In genomic region chr18:46915800-46916550, GRCh38 we compare ENCODE assay signal across 8 cellular contexts. TPM values are rescaled to one million over a fixed set of nuclear protein-coding genes. Genes with fewer than 3 reads are reported as not detected.
A peak's percentile ranks its signal among the peaks of the same experiment; 100 is the strongest.
DNase-seq lines count a peak whose midpoint lies in the region; ATAC-seq, FAIRE-seq and TF ChIP-seq lines count a peak whose summit lies in the region.

No MANE protein-coding gene starts in this region.

- H3K36me3 ChIP-seq in ACC112 (ENCODE audit: insufficient read depth, low read length), result no peaks in the 10 kb centered on the region
- H3K36me3 ChIP-seq in HEK293 (ENCODE audit: control insufficient read depth in 2 of 2, insufficient read depth in 1 of 2, low read length in 2 of 2), result no peaks in the 10 kb centered on the region; a peak in 1 of 3 replicates
- no peaks in the 10 kb centered on the region for H3K36me3 ChIP-seq in GM12878 (ENCODE audit: control insufficient read depth in 2 of 2, insufficient read depth in 2 of 2, low read length in 1 of 2)
- H3K36me3 ChIP-seq in mesodermal cell (ENCODE audit: control insufficient read depth, insufficient read depth, low read length), result no peaks in the 10 kb centered on the region

- ATAC-seq in GM12878 (no peak), HG03097 (IDR thresholded peaks at IDR 0.05; ENCODE audit: low FRiP score, unreplicated experiment) (no peak), HG02763 (IDR thresholded peaks at IDR 0.05; ENCODE audit: unreplicated experiment) (no peak)

- no peak for DNase-seq in GM12878 (ENCODE audit: low read depth, low spot score)
- DNase-seq in stimulated activated CD4-positive, alpha-beta T cell treated with anti-CD3 and anti-CD28 coated beads, Interleukin-4, amount 100 ng/mL, for 1 hour, result no peak
- no peak for DNase-seq in effector CD4-positive, alpha-beta T cell

- H2AFZ ChIP-seq in ACC112 (ENCODE audit: low read length, unreplicated experiment), result peak overlapping the region; percentile 98
- peak overlapping the region; percentile 76 for H2AFZ ChIP-seq in GM12878 (ENCODE audit: control insufficient read depth, low read depth, low read length)

- TF ChIP-seq EP300 in GM12878 (IDR thresholded peaks at IDR 0.05; ENCODE audit: borderline replicate concordance in 1 of 2, control insufficient read depth in 1 of 2, low read depth in 2 of 2, low read length in 2 of 2), result no peak

- CTCF ChIA-PET in HEK293 (lab: Yijun Ruan, JAX), result no interaction called here
- CTCF ChIA-PET in GM12878 (lab: Yijun Ruan, JAX), result interaction anchor here (0.6 to 1.6 kb wide), 7 partner anchors 13 to 1248 kb away, joined by 3 to 8 read pairs (median 4); no protein-coding TSS in a partner anchor

- peak overlapping the region; percentile 94 for H3K4me3 ChIP-seq in ACC112 (ENCODE audit: low read depth, low read length)
- peak overlapping the region; percentile 59 for H3K4me3 ChIP-seq in HEK293 (ENCODE audit: low read depth, low read length)
- H3K4me3 ChIP-seq in GM12878, result peak overlapping the region; percentile 94
- H3K4me3 ChIP-seq in mesodermal cell (ENCODE audit: extremely low read depth, insufficient read depth, low read length, poor library complexity, severe bottlenecking), result peak overlapping the region; percentile 54

- POLR2A ChIA-PET in HEK293 (lab: Yijun Ruan, JAX) (interaction anchor here (0.6 to 1.6 kb wide), 2 partner anchors 19 to 26 kb away, joined by 3 to 4 read pairs; no protein-coding TSS in a partner anchor), GM12878 (lab: Charles Lee) (interaction anchor here (0.7 kb wide), 3 partner anchors 198 to 757 kb away, joined by 3 to 6 read pairs (median 4); no protein-coding TSS in a partner anchor)

- H3K27ac ChIP-seq in ACC112 (ENCODE audit: low read depth, low read length) (0 out of 2 replicates have a peak overlapping the region, but pooled peaks have one; percentile 23), HEK293 (ENCODE audit: extremely low read depth, low read depth, low read length) (peak overlapping the region; percentile 66; the same call in 1 of the 2 replicates), GM12878 (ENCODE audit: control insufficient read depth, insufficient read depth) (peak overlapping the region; percentile 82), mesodermal cell (ENCODE audit: low read depth, low read length, severe bottlenecking) (no peak overlapping the region)

- H3K9ac ChIP-seq in GM12878 (ENCODE audit: control insufficient read depth, insufficient read depth, low read length), result peak overlapping the region; percentile 90; the same call in 1 of the 2 replicates

- BruUV-seq in GM12878 (replicated peaks; lab: Mats Ljungman, UMichigan), result no TSS peak

- intact Hi-C loops in GM12878 (cut with micrococcal nuclease; ENCODE audit: unreplicated experiment), result loop anchor here (10.0 kb wide), 2 partner anchors 249 to 261 kb away; partner anchors contain the start of gene LOXHD1

- peaks cover 58% of the 10 kb centered on the region for H3K79me2 ChIP-seq in ACC112 (ENCODE audit: control insufficient read depth, insufficient read depth, low read length, unreplicated experiment)
- peaks cover 48% of the 10 kb centered on the region for H3K79me2 ChIP-seq in GM12878 (ENCODE audit: control insufficient read depth, insufficient read depth, low read length)

- peak; percentile 56 for FAIRE-seq in GM12878 (lab: Jason Lieb, UNC)

- 87% methylated on average over 12 of the region's 12 CpGs for WGBS in GM12878 (ENCODE audit: insufficient coverage, insufficient replicate concordance, low lambda C conversion rate, missing lambda C conversion rate)
- WGBS in mesodermal cell (ENCODE audit: insufficient coverage in 2 of 2), 2 experiments, result 25 to 40% methylated on average over 4 to 5 of the region's 12 CpGs

- no peak for TF ChIP-seq POLR2A in GM12878 (IDR thresholded peaks at IDR 0.05; ENCODE audit: low read depth, low read length)

- RAD21 ChIA-PET in GM12878 (lab: Charles Lee; ENCODE audit: unreplicated experiment), result interaction anchor here (0.6 to 2.0 kb wide), 8 partner anchors 11 to 128 kb away, joined by 3 to 13 read pairs (median 5); no protein-coding TSS in a partner anchor

- peak overlapping the region; percentile 92 for H3K4me2 ChIP-seq in GM12878 (ENCODE audit: control insufficient read depth, insufficient read depth)

- TF ChIP-seq CTCF in HEK293 (tag by site-specific recombination; IDR thresholded peaks at IDR 0.05) (no peak), GM12878 (IDR thresholded peaks at IDR 0.05 in 2 of 3, conservative IDR thresholded peaks at IDR 0.05 in 1 of 3; ENCODE audit: control insufficient read depth in 2 of 3, extremely low read depth in 1 of 3, insufficient read depth in 1 of 3, low read depth in 3 of 3, low read length in 3 of 3) (no peak)

- SMC1A ChIA-PET in GM12878 (lab: Charles Lee; ENCODE audit: uncharacterized antibody, unreplicated experiment), result interaction anchor here (0.6 to 1.2 kb wide), 5 partner anchors 23 to 143 kb away, joined by 3 to 7 read pairs (median 3); no protein-coding TSS in a partner anchor

- H3K27me3 ChIP-seq in ACC112 (ENCODE audit: insufficient read depth, low read length), result no peaks in the 10 kb centered on the region
- no peaks in the 10 kb centered on the region for H3K27me3 ChIP-seq in GM12878 (replicated peaks in 1 of 2; ENCODE audit: control insufficient read depth in 2 of 2, insufficient read depth in 2 of 2, low read length in 1 of 2)

- no peak for TF ChIP-seq RAD21 in GM12878 (IDR thresholded peaks at IDR 0.05; ENCODE audit: insufficient read depth, low read depth, low read length)

- H3K9me3 ChIP-seq in HEK293 (ENCODE audit: control insufficient read depth, insufficient read depth, low read depth, low read length) (no peaks in the 10 kb centered on the region), GM12878 (replicated peaks; ENCODE audit: control insufficient read depth, insufficient read depth, low read length) (no peaks in the 10 kb centered on the region), mesodermal cell (ENCODE audit: control insufficient read depth, low read length) (no peaks in the 10 kb centered on the region)

- in situ Hi-C loops in GM12878 (cut with MboI), result no loop called here

- H4K20me1 ChIP-seq in GM12878 (ENCODE audit: control insufficient read depth, insufficient read depth), result no peaks in the 10 kb centered on the region

- H3K4me1 ChIP-seq in ACC112 (ENCODE audit: control insufficient read depth, insufficient read depth, low read length, unreplicated experiment) (peaks cover 20% of the 10 kb centered on the region), HEK293 (ENCODE audit: control insufficient read depth, insufficient read depth, low read length) (peaks cover 23% of the 10 kb centered on the region), GM12878 (ENCODE audit: control insufficient read depth, insufficient read depth, low read length) (no peaks in the 10 kb centered on the region; the same call in 1 of the 2 replicates), mesodermal cell (ENCODE audit: control insufficient read depth, insufficient read depth, low read length, poor library complexity, severe bottlenecking) (peaks cover 9% of the 10 kb centered on the region)

TF ChIP-seq in HEK293, 187 proteins besides CTCF, POLR2A, EP300 and RAD21 (continues in another document):
- TF ChIP-seq ZNF140 (tag by site-specific recombination; IDR thresholded peaks at IDR 0.05) (no peak), ZNF24 (tag by site-specific recombination; IDR thresholded peaks at IDR 0.05) (no peak), ZNF10 (tag by site-specific recombination; IDR thresholded peaks at IDR 0.05) (no peak), ZNF664 (tag by site-specific recombination; IDR thresholded peaks at IDR 0.05) (no peak)

RNA-seq across cellular contexts. Expression of gene PIAS2, which starts 1.3 kb away (rescaled TPM):
- total RNA-seq in GM12878 (2013; cell fraction: nucleolus; rRNA removed), result 141 and 148 TPM in 2 replicates
- total RNA-seq in GM12878 (2014; rRNA removed) (20.7 and 26.4 TPM in 2 replicates), GM12878 (2014; rRNA removed; fragmentation: Illumina TruSeq; extraction: Trizol) (24.2 and 25.9 TPM in 2 replicates), GM12878 (2021) (25.2 and 32.2 TPM in 2 replicates)
- 9.0 TPM for polyA plus RNA-seq in GM12878 (2011; ENCODE audit: low read depth)
- polyA plus RNA-seq in GM12878 (2011; rRNA removed) (13.0 and 18.7 TPM in 2 replicates), GM12878 (2014; fragmentation: Illumina TruSeq; extraction: Trizol) (27.9 and 32.2 TPM in 2 replicates), GM12878 (2014; fragmentation: Nextera tagmentation; extraction: Ambion mirVana) (1 to 10 TPM; 4.0 to 7.2 TPM), GM12878 (2014; rRNA removed) (10.6 and 13.6 TPM in 2 replicates), GM12878 (2016; fragmentation: Nextera tagmentation; extraction: Ambion mirVana) (10 to 100 TPM; 29.2 to 31.8 TPM)
- polyA plus RNA-seq in GM12878 (2011; cell fraction: cytosol; rRNA removed), result 9.5 and 14.5 TPM in 2 replicates
- 26.2 and 26.8 TPM in 2 replicates for polyA plus RNA-seq in GM12878 (2011; cell fraction: nucleus; rRNA removed)
- 8.7 and 12.2 TPM in 2 replicates for polyA plus RNA-seq in GM12878 (2012)
- 16.0 and 17.7 TPM in 2 replicates for polyA minus RNA-seq in GM12878 (2011; rRNA and poly(A)+ RNA removed)
- polyA minus RNA-seq in GM12878 (2011; cell fraction: cytosol; rRNA and poly(A)+ RNA removed), result 4.3 and 10.1 TPM in 2 replicates
- polyA minus RNA-seq in GM12878 (2011; cell fraction: nucleus; rRNA and poly(A)+ RNA removed), result 36.9 and 57.9 TPM in 2 replicates
- polyA plus RNA-seq in mesodermal cell (2013, experiment 1 of 2), result 16.6 TPM
- polyA plus RNA-seq in mesodermal cell (2013, experiment 2 of 2), result 15.9 TPM

RNA-seq across cellular contexts. Expression of gene KATNAL2, which starts 1.4 kb away (rescaled TPM):
- total RNA-seq in GM12878 (2013; cell fraction: nucleolus; rRNA removed), result not detected in 2 replicates
- total RNA-seq in GM12878 (2014; rRNA removed) (1.7 and 1.8 TPM in 2 replicates), GM12878 (2014; rRNA removed; fragmentation: Illumina TruSeq; extraction: Trizol) (1.9 and 2.4 TPM in 2 replicates), GM12878 (2021) (1.9 and 2.1 TPM in 2 replicates)
- polyA plus RNA-seq in GM12878 (2011; ENCODE audit: low read depth), result 0.81 TPM
- polyA plus RNA-seq in GM12878 (2011; rRNA removed) (0.20 and 0.33 TPM in 2 replicates), GM12878 (2014; fragmentation: Illumina TruSeq; extraction: Trizol) (1.2 and 1.8 TPM in 2 replicates), GM12878 (2014; fragmentation: Nextera tagmentation; extraction: Ambion mirVana) (under 1 TPM; 0.53 to 0.95 TPM), GM12878 (2014; rRNA removed) (2.1 and 2.9 TPM in 2 replicates), GM12878 (2016; fragmentation: Nextera tagmentation; extraction: Ambion mirVana) (1 to 10 TPM; 1.7 to 1.9 TPM)
- 0.16 and 0.42 TPM in 2 replicates for polyA plus RNA-seq in GM12878 (2011; cell fraction: cytosol; rRNA removed)
- 0.57 and 0.60 TPM in 2 replicates for polyA plus RNA-seq in GM12878 (2011; cell fraction: nucleus; rRNA removed)
- 1.2 and 1.3 TPM in 2 replicates for polyA plus RNA-seq in GM12878 (2012)
- polyA minus RNA-seq in GM12878 (2011; rRNA and poly(A)+ RNA removed), result 0.22 TPM in 1 of 2 replicates, not detected in the other
- not detected in 2 replicates for polyA minus RNA-seq in GM12878 (2011; cell fraction: cytosol; rRNA and poly(A)+ RNA removed)
- 0.60 TPM in 1 of 2 replicates, not detected in the other for polyA minus RNA-seq in GM12878 (2011; cell fraction: nucleus; rRNA and poly(A)+ RNA removed)
- polyA plus RNA-seq in mesodermal cell (2013, experiment 1 of 2), result 5.4 TPM
- 7.2 TPM for polyA plus RNA-seq in mesodermal cell (2013, experiment 2 of 2)
